ENCODE assay signal across 11 cellular contexts in the genomic region with DNA sequence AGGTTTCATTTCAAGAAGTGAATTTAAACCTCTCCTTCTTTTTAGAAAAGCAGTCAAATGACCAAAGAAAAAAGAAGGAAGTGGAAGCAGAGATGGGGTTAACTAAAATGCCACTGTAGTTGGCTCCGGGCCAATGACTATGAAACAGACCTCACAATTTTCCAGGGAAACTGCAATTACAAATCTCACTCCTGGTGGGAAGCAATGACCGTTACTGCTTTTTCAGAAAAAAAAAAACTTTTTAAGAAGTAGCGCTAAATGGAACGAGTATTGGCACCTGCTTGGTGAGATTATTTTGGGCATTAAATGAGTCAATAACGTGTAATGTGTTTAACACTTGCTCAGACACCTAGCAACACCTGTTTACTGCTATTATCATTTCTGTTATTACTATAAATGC. TPM values are rescaled to one million over a fixed set of nuclear protein-coding genes. Genes with fewer than 3 reads are reported as not detected.
DNase-seq lines count a peak whose midpoint lies in the region; ATAC-seq and TF ChIP-seq lines count a peak whose summit lies in the region.
"Had no signal": no experiment of that assay in that cellular context is flagged by ENCODE, and none has a peak within 500 bp of the region (broad histone marks: within the 10 kb centered on the region; RNA-seq: fewer than 3 reads in every experiment).

No MANE protein-coding gene starts in this region.

- H3K27me3 ChIP-seq in esophagus squamous epithelium = peaks cover 0 to 57% (median 1%) of the 10 kb centered on the region in 4 donors
- H3K27me3 ChIP-seq in tibial nerve = no peaks in the 10 kb centered on the region

- no peak for ATAC-seq in GM19035 (IDR thresholded peaks at IDR 0.05; ENCODE audit: unreplicated experiment)
- ATAC-seq: effector memory CD8-positive, alpha-beta T cell had no signal

- no peak for TF ChIP-seq EP300 in tibial nerve (IDR thresholded peaks at IDR 0.05)

- no peak for TF ChIP-seq CTCF in esophagus squamous epithelium (IDR thresholded peaks at IDR 0.05)
- TF ChIP-seq CTCF in tibial nerve (IDR thresholded peaks at IDR 0.05) = no peak

- H3K9me3 ChIP-seq in esophagus squamous epithelium (no peaks in the 10 kb centered on the region), tibial nerve (no peaks in the 10 kb centered on the region)

- intact Hi-C loops in esophagus squamous epithelium (cut with DNase I) = no loop called here

- 11 to 12% methylated on average over 5 of the region's 5 CpGs for WGBS in esophagus squamous epithelium, 2 donors
- 6 to 10% methylated on average over 5 of the region's 5 CpGs for WGBS in tibial nerve, 2 donors

- H3K27ac ChIP-seq in esophagus squamous epithelium (peak overlapping the region in 1 of 4 donors; percentile 75), tibial nerve (peak overlapping the region in 3 of 4 donors; percentile 84 to 90 (median 86))

- no peaks in the 10 kb centered on the region for H3K36me3 ChIP-seq in esophagus squamous epithelium
- no peaks in the 10 kb centered on the region for H3K36me3 ChIP-seq in tibial nerve

- H3K4me3 ChIP-seq in esophagus squamous epithelium = peak overlapping the region in 3 of 4 donors; percentile 41 to 72 (median 50)
- H3K4me3 ChIP-seq in tibial nerve = peak overlapping the region; percentile 48 to 73 (median 65)

- peak; percentile 59 for DNase-seq in SIG-M5 treated with dmso at 0.1 percent for 504 hours (lab: John Stamatoyannopoulos, UW; ENCODE audit: unreplicated experiment)
- no peak for DNase-seq in SIG-M5 (lab: John Stamatoyannopoulos, UW)
- DNase-seq in NCI-H69 (lab: John Stamatoyannopoulos, UW) = peak; percentile 15
- no peak for DNase-seq in esophagus squamous epithelium (lab: John Stamatoyannopoulos, UW)
- peak; percentile 34 to 72 for DNase-seq in tibial nerve (ENCODE audit: low spot score in 2 of 2)
- DNase-seq in 8988T = no peak
- no peak for DNase-seq in C1 segment of cervical spinal cord (lab: John Stamatoyannopoulos, UW)
- DNase-seq: activated gamma-delta T cell; effector memory CD8-positive, alpha-beta T cell had no signal

- TF ChIP-seq POLR2A in esophagus squamous epithelium (IDR thresholded peaks at IDR 0.05) (no peak), tibial nerve (IDR thresholded peaks at IDR 0.05) (no peak)

- H3K4me1 ChIP-seq in esophagus squamous epithelium = peaks cover 5 to 25% (median 10%) of the 10 kb centered on the region in 3 donors
- H3K4me1 ChIP-seq in tibial nerve = peaks cover 0 to 59% (median 15%) of the 10 kb centered on the region in 4 donors

RNA-seq across cellular contexts. Expression of gene SFRP4, which starts 1.2 kb away (rescaled TPM):
- total RNA-seq in esophagus squamous epithelium = under 1 TPM in 2 of 4 donors, not detected in 2; 0.21 to 0.57 TPM
- 100 to 1,000 TPM in 1 of 4 donors, 10 to 100 TPM in 3; 28.2 to 236 (median 52.6) TPM for total RNA-seq in tibial nerve
- total RNA-seq: HT-29 had no signal

RNA-seq across cellular contexts. Expression of gene EPDR1, which starts 5.0 kb away (rescaled TPM):
- total RNA-seq in esophagus squamous epithelium = 1 to 10 TPM; 1.4 to 4.3 (median 3.4) TPM
- total RNA-seq in tibial nerve = 10 to 100 TPM; 43.5 to 45.7 (median 45.0) TPM
- total RNA-seq: HT-29 had no signal

Comparison
In these comparisons a context has a peak if more than half of its experiments do, and no peak if none do; other contexts are left out.
1. DNase-seq: peak in SIG-M5 treated with dmso at 0.1 percent for 504 hours (single experiment), NCI-H69 (single experiment) and tibial nerve (2 of 2); none in SIG-M5 (single experiment), esophagus squamous epithelium (single experiment), 8988T (single experiment) and C1 segment of cervical spinal cord (0 of 14).
2. RNA of gene SFRP4, which starts 1.2 kb away (total RNA-seq): 28.2 to 236 TPM in tibial nerve; 0.21 to 0.57 TPM in esophagus squamous epithelium; every median in the first group is over 10 times any median in the second.
3. RNA of gene EPDR1, which starts 5.0 kb away (total RNA-seq): 43.5 to 45.7 TPM in tibial nerve; 1.4 to 4.3 TPM in esophagus squamous epithelium; every median in the first group is over 4 times any median in the second.